ENCODE assay signal across 11 cellular contexts in the genomic region with DNA sequence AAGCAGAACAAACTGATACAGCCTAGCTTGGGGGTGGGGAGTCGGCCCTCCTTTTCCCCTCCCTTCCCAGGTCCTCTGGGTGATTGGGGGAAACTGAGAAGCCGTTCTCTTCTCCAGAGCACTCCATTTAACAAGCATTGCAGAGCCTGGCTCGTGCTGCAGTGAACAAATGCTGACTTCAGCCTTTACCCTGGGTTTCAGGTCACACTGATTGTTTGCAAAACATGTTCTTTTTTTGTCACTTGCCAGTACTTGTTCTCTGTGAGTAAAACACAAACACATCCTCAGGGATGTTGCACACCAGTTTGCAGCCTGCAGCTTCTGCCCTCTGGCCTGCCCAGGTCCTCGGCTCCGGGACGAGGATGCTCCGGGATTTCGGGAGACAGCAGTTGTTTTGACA.
DNase-seq lines count a peak whose midpoint lies in the region; ATAC-seq, FAIRE-seq and TF ChIP-seq lines count a peak whose summit lies in the region.
"Had no signal": no experiment of that assay in that cellular context is flagged by ENCODE, and none has a peak within 500 bp of the region (broad histone marks: within the 10 kb centered on the region; RNA-seq: fewer than 3 reads in every experiment).

No MANE protein-coding gene starts in this region.

- no peak overlapping the region for H3K4me3 Mint-ChIP-seq in neural progenitor cell
- H3K4me3 Mint-ChIP-seq: B cell had no signal

- peaks cover 7% of the 10 kb centered on the region for H3K36me3 Mint-ChIP-seq in neural progenitor cell

- no peak for TF ChIP-seq EP300 in A549 (IDR thresholded peaks at IDR 0.05)

- H3K4me1 Mint-ChIP-seq in neural progenitor cell = peaks cover 62% of the 10 kb centered on the region

- H3K18ac ChIP-seq in IMR-90 (ENCODE audit: low read depth, low read length) = peak overlapping the region; percentile 86

- H2AFZ ChIP-seq in IMR-90 (replicated peaks; ENCODE audit: low read length, poor library complexity) (no peak overlapping the region), neural progenitor cell (replicated peaks) (no peak overlapping the region)

- peaks cover 99% of the 10 kb centered on the region for H3K79me2 ChIP-seq in neural progenitor cell (ENCODE audit: low read depth)

- H3K14ac ChIP-seq in IMR-90 (replicated peaks; ENCODE audit: low read depth, low read length) = peak overlapping the region; percentile 57

- peaks cover 18% of the 10 kb centered on the region for H3K9me1 ChIP-seq in IMR-90 (ENCODE audit: insufficient read depth, low read length)

- peaks cover 19 to 93% of the 10 kb centered on the region in 2 experiments for H3K79me1 ChIP-seq in IMR-90 (ENCODE audit: low read depth in 1 of 2, low read length in 2 of 2)

- H3K27ac Mint-ChIP-seq in neural progenitor cell = peak overlapping the region; percentile 14
- H3K27ac Mint-ChIP-seq: B cell had no signal

- H3K4me3 ChIP-seq in A549 (peak overlapping the region; percentile 26), IMR-90 (ENCODE audit: insufficient read depth, low read depth, low read length) (no peak overlapping the region), coronary artery (peak overlapping the region; percentile 19), neural progenitor cell (peak overlapping the region; percentile 24)
- H3K4me3 ChIP-seq: ovary had no signal

- H3K4ac ChIP-seq in IMR-90 (ENCODE audit: low read depth, low read length) = peak overlapping the region; percentile 91

- H2BK20ac ChIP-seq in IMR-90 (ENCODE audit: low read depth, low read length) = peak overlapping the region; percentile 75

- CTCF ChIA-PET in A549 (lab: Yijun Ruan, JAX) = interaction anchor here (0.9 to 6.6 kb wide), 10 partner anchors 8 to 199 kb away, joined by 3 to 97 read pairs (median 18); no protein-coding TSS in a partner anchor
- CTCF ChIA-PET in IMR-90 (lab: Yijun Ruan, JAX) = interaction anchor here (2.3 kb wide), 1 partner anchor 11 kb away, joined by 7 read pairs; no protein-coding TSS in a partner anchor

- peak overlapping the region; percentile 70 for H4K91ac ChIP-seq in IMR-90 (ENCODE audit: insufficient read depth, low read depth, low read length)

- H2AK5ac ChIP-seq in IMR-90 (ENCODE audit: low read depth, low read length) = peak overlapping the region; percentile 46

- intact Hi-C loops in IMR-90 (cut with micrococcal nuclease) = no loop called here

- H3K4me2 ChIP-seq in A549 = peak overlapping the region; percentile 79
- H3K4me2 ChIP-seq in IMR-90 (ENCODE audit: low read depth, low read length) = peak overlapping the region; percentile 80
- peak overlapping the region; percentile 65 for H3K4me2 ChIP-seq in neural progenitor cell

- WGBS in A549 (ENCODE audit: missing lambda C conversion rate) = 11% methylated on average over 8 of the region's 8 CpGs
- WGBS in IMR-90 (ENCODE audit: extremely low coverage in 2 of 2, insufficient read length in 1 of 2), 2 experiments = no CpG with 5 or more reads among the region's 8 CpGs

- H3K9me3 ChIP-seq in A549 (no peaks in the 10 kb centered on the region), IMR-90 (ENCODE audit: control insufficient read depth, insufficient read depth, low read length) (no peaks in the 10 kb centered on the region), neural progenitor cell (ENCODE audit: low read depth) (no peaks in the 10 kb centered on the region)
- H3K9me3 ChIP-seq: ovary had no signal

- peak overlapping the region; percentile 89 for H2BK5ac ChIP-seq in IMR-90 (ENCODE audit: low read depth, low read length, poor library complexity, severe bottlenecking)

- H3K4me1 ChIP-seq in A549 (peaks cover 96% of the 10 kb centered on the region), IMR-90 (ENCODE audit: control insufficient read depth, insufficient read depth, low read length) (peaks cover 33% of the 10 kb centered on the region), neural progenitor cell (peaks cover 46% of the 10 kb centered on the region)

- TF ChIP-seq POLR2A in A549 (IDR thresholded peaks at IDR 0.05; ENCODE audit: low read length) (0 out of 2 replicates have a peak, but pooled peaks have one; percentile 20), IMR-90 (IDR thresholded peaks at IDR 0.05; ENCODE audit: low read depth, low read length) (0 out of 2 replicates have a peak, but pooled peaks have one; percentile 1)

- H2BK120ac ChIP-seq in IMR-90 (ENCODE audit: low read depth, low read length) = peak overlapping the region; percentile 69

- H3K27ac ChIP-seq in A549 = peak overlapping the region; percentile 95 to 97
- H3K27ac ChIP-seq in IMR-90 (ENCODE audit: insufficient read depth, low read length) = peak overlapping the region; percentile 84
- peak overlapping the region; percentile 66 to 67 for H3K27ac ChIP-seq in coronary artery
- H3K27ac ChIP-seq in neural progenitor cell = peak overlapping the region; percentile 57

- peaks cover 5% of the 10 kb centered on the region; the same call in 1 of the 2 replicates for H4K20me1 ChIP-seq in IMR-90 (ENCODE audit: insufficient read depth, low read length)
- peaks cover 79% of the 10 kb centered on the region for H4K20me1 ChIP-seq in neural progenitor cell (ENCODE audit: low read depth)

- peak in 1 of 2 experiments; percentile 0; a peak in 2 of 6 replicates for ATAC-seq in A549
- ATAC-seq in IMR-90 (ENCODE audit: low read depth) = no peak
- no peak for ATAC-seq in HG03159 (IDR thresholded peaks at IDR 0.05; ENCODE audit: unreplicated experiment)

- H3K36me3 ChIP-seq in IMR-90 (ENCODE audit: control insufficient read depth, insufficient read depth, low read length) (no peaks in the 10 kb centered on the region), neural progenitor cell (no peaks in the 10 kb centered on the region)
- H3K36me3 ChIP-seq: ovary had no signal

- H3K23ac ChIP-seq in IMR-90 (ENCODE audit: low read depth, low read length) = peak overlapping the region; percentile 82

- TF ChIP-seq CTCF in A549 (IDR thresholded peaks at IDR 0.05) (no peak), IMR-90 (conservative IDR thresholded peaks at IDR 0.05; ENCODE audit: low read depth, low read length) (no peak), coronary artery (IDR thresholded peaks at IDR 0.05) (no peak), neural progenitor cell (IDR thresholded peaks at IDR 0.05) (no peak)

- no peak for TF ChIP-seq RAD21 in A549 (conservative IDR thresholded peaks at IDR 0.05 in 1 of 2, IDR thresholded peaks at IDR 0.05 in 1 of 2)
- TF ChIP-seq RAD21 in IMR-90 (IDR thresholded peaks at IDR 0.05; ENCODE audit: low read length) = no peak

- in situ Hi-C loops in IMR-90 (cut with MboI; ENCODE audit: low sequenced_read_pairs) = no loop called here

- peak overlapping the region; percentile 68 for H3K9ac ChIP-seq in IMR-90 (ENCODE audit: low read depth, low read length)
- no peak overlapping the region for H3K9ac ChIP-seq in neural progenitor cell

- H2AK9ac ChIP-seq in IMR-90 (replicated peaks; ENCODE audit: low read depth, low read length, poor library complexity) = peak overlapping the region; percentile 45

- POLR2A ChIA-PET in A549 (lab: Yijun Ruan, JAX) (interaction anchor here (0.6 to 4.4 kb wide), 8 partner anchors 10 to 187 kb away, joined by 3 to 61 read pairs (median 6); no protein-coding TSS in a partner anchor), IMR-90 (lab: Charles Lee; ENCODE audit: unreplicated experiment) (interaction anchor here (0.6 kb wide), 2 partner anchors 25 to 96 kb away, joined by 3 to 4 read pairs; no protein-coding TSS in a partner anchor)

- no peaks in the 10 kb centered on the region for H3K27me3 Mint-ChIP-seq in neural progenitor cell (ENCODE audit: insufficient read depth, low read depth)

- dilution Hi-C loops in IMR-90 (cut with HindIII; ENCODE audit: low sequenced_read_pairs, unreplicated experiment) = no loop called here

- H3K56ac ChIP-seq in IMR-90 (ENCODE audit: extremely low read depth, insufficient read depth, low read length) = peak overlapping the region; percentile 75; the same call in 1 of the 2 replicates

- DNase-seq in A549 (ENCODE audit: low read depth in 1 of 2, low spot score in 1 of 2) (peak in 1 of 2 experiments; percentile 52), IMR-90 (no peak), coronary artery (ENCODE audit: low spot score) (no peak), neural progenitor cell (ENCODE audit: low spot score) (peak; percentile 34), pons (ENCODE audit: low spot score) (no peak), SKM-1 (lab: John Stamatoyannopoulos, UW; ENCODE audit: unreplicated experiment) (no peak), NCI-H1092 treated with DMSO at 0.1 percent for 48 hours (lab: John Stamatoyannopoulos, UW) (no peak)
- DNase-seq: NCI-H526 treated with DMSO at 0.1 percent for 48 hours had no signal

- peaks cover 16% of the 10 kb centered on the region for H3F3A ChIP-seq in neural progenitor cell (ENCODE audit: low read depth)

- FAIRE-seq in A549 (lab: Jason Lieb, UNC) = peak; percentile 68

- H2BK15ac ChIP-seq in IMR-90 (ENCODE audit: low read depth, low read length) = peak overlapping the region; percentile 45; the same call in 2 of the 3 replicates

- H4K5ac ChIP-seq in IMR-90 (ENCODE audit: low read depth, low read length) = peak overlapping the region; percentile 47

- H3K27me3 ChIP-seq in IMR-90 (ENCODE audit: control insufficient read depth, insufficient read depth, low read length) (no peaks in the 10 kb centered on the region), neural progenitor cell (no peaks in the 10 kb centered on the region)
- H3K27me3 ChIP-seq: ovary had no signal

- H4K8ac ChIP-seq in IMR-90 (ENCODE audit: low read depth in 2 of 2, low read length in 2 of 2) = peak overlapping the region; percentile 8 to 84; a peak in 3 of 4 replicates

- no TSS peak for BruUV-seq in IMR-90 (replicated peaks; lab: Mats Ljungman, UMichigan)

- peaks cover 2% of the 10 kb centered on the region for H3K9me3 Mint-ChIP-seq in neural progenitor cell

TF ChIP-seq in A549, 52 proteins besides CTCF, POLR2A, EP300 and RAD21 (continues in another document):
- peak; percentile 82 for TF ChIP-seq MAFK (IDR thresholded peaks at IDR 0.05; ENCODE audit: partially characterized antibody)
- TF ChIP-seq JUNB (IDR thresholded peaks at IDR 0.05) = no peak
- TF ChIP-seq RCOR1 (IDR thresholded peaks at IDR 0.05; ENCODE audit: low read depth, low read length) = no peak

TF ChIP-seq in IMR-90, 13 proteins besides CTCF, POLR2A, EP300 and RAD21 (continues in another document):
- no peak for TF ChIP-seq MAZ (IDR thresholded peaks at IDR 0.05; ENCODE audit: borderline replicate concordance, low read depth, low read length)
- no peak for TF ChIP-seq BHLHE40 (IDR thresholded peaks at IDR 0.05; ENCODE audit: low read depth, low read length)
- no peak for TF ChIP-seq MAFK (IDR thresholded peaks at IDR 0.05; ENCODE audit: low read depth, low read length)
- no peak for TF ChIP-seq RFX5 (IDR thresholded peaks at IDR 0.05; ENCODE audit: low read depth, low read length)
- TF ChIP-seq SMC3 (IDR thresholded peaks at IDR 0.05; ENCODE audit: low read depth, low read length) = no peak
